ENCODE assay signal across 12 cellular contexts in the genomic region with DNA sequence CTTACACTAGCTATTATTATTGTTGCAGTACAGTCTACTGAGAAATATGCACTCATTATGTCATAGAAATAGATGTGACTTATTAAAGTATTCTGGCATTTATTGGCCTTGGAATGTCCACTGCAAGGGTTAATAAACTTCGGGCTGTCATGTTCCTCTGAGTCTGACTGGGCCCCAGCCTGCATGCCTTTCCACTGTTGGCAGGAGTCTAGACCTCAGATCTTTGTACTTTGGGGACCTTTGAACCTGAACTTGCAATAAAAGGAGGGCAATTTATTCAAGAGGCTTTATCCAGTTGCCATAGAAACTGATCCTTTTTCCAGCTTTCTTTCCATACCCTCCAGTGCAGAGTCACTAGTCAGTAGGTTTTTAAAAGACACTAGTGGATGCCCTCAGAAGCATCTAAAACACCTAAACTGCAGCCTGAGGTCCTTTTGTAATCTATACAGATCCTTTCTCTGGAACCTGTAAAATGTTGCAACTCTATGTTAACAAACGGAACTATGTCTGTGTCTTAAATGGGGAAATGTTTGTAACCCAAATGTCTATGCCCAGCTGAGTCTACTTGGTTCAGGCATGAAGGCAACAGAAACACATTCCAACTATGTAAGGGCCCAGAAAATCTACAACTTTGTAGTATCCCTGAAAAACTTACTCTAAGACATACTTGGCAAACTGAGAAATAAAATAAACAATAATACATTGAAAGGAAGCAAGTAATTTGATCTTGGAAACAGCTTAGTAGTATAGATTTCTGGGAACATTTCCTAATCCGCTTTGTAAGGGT. TPM values are rescaled to one million over a fixed set of nuclear protein-coding genes. Genes with fewer than 3 reads are reported as not detected.
DNase-seq lines count a peak whose midpoint lies in the region; ATAC-seq and TF ChIP-seq lines count a peak whose summit lies in the region.
"Had no signal": no experiment of that assay in that cellular context is flagged by ENCODE, and none has a peak within 500 bp of the region (broad histone marks: within the 10 kb centered on the region; RNA-seq: fewer than 3 reads in every experiment).

No MANE protein-coding gene starts in this region.

- DNase-seq in COLO829 (ENCODE audit: low spot score) (peak; percentile 23), MV-4-11 (lab: John Stamatoyannopoulos, UW) (peak; percentile 66), endodermal cell (no peak), neural progenitor cell (ENCODE audit: low spot score) (no peak), foreskin melanocyte (no peak)
- no peak for DNase-seq in activated CD8-positive, alpha-beta memory T cell treated with anti-CD3 and anti-CD28 coated beads for 24 hours
- DNase-seq: activated effector memory CD4-positive, alpha-beta T cell treated with Interleukin-2 at 50 U/mL for 16 hours; NCI-H1436; T-helper 2 cell had no signal

- H3K4me3 ChIP-seq in endodermal cell (ENCODE audit: low read length), result no peak overlapping the region
- no peak overlapping the region for H3K4me3 ChIP-seq in neural progenitor cell

- H3K4me3 Mint-ChIP-seq in endodermal cell, result no peak overlapping the region
- peak overlapping the region; percentile 66 for H3K4me3 Mint-ChIP-seq in neural progenitor cell

- H3K9ac ChIP-seq in endodermal cell (ENCODE audit: extremely low read depth, low read length, poor library complexity, severe bottlenecking) (no peak overlapping the region), neural progenitor cell (no peak overlapping the region)

- ATAC-seq in HG03045 (IDR thresholded peaks at IDR 0.05; ENCODE audit: unreplicated experiment), result no peak
- ATAC-seq in HG03097 (IDR thresholded peaks at IDR 0.05; ENCODE audit: low FRiP score, unreplicated experiment), result no peak

- H3K9me3 ChIP-seq in endodermal cell (ENCODE audit: control insufficient read depth, low read length) (no peaks in the 10 kb centered on the region), neural progenitor cell (ENCODE audit: low read depth) (no peaks in the 10 kb centered on the region)

- H3K27ac ChIP-seq in endodermal cell (ENCODE audit: low read depth, low read length) (peak overlapping the region; percentile 80), neural progenitor cell (no peak overlapping the region)
- H3K27ac ChIP-seq: epithelial cell of prostate had no signal

- no peak overlapping the region for H3K4me2 ChIP-seq in neural progenitor cell

- H3K27ac Mint-ChIP-seq in endodermal cell (no peak overlapping the region), neural progenitor cell (no peak overlapping the region)

- peaks cover 5% of the 10 kb centered on the region for H3F3A ChIP-seq in neural progenitor cell (ENCODE audit: low read depth)

- H3K27me3 ChIP-seq in endodermal cell (ENCODE audit: control insufficient read depth, insufficient read depth, low read length, poor library complexity, severe bottlenecking), result no peaks in the 10 kb centered on the region
- no peaks in the 10 kb centered on the region for H3K27me3 ChIP-seq in neural progenitor cell

- H4K20me1 ChIP-seq in neural progenitor cell (ENCODE audit: low read depth), result no peaks in the 10 kb centered on the region

- TF ChIP-seq CTCF in endodermal cell (conservative IDR thresholded peaks at IDR 0.05), result no peak
- TF ChIP-seq CTCF in neural progenitor cell (IDR thresholded peaks at IDR 0.05), result no peak

- no peak overlapping the region for H2AFZ ChIP-seq in neural progenitor cell (replicated peaks)

- H3K27me3 Mint-ChIP-seq in endodermal cell (ENCODE audit: insufficient read depth) (no peaks in the 10 kb centered on the region), neural progenitor cell (ENCODE audit: insufficient read depth, low read depth) (peaks cover 8% of the 10 kb centered on the region)

- no peaks in the 10 kb centered on the region for H3K36me3 ChIP-seq in endodermal cell (ENCODE audit: control insufficient read depth, insufficient read depth, low read length)
- no peaks in the 10 kb centered on the region for H3K36me3 ChIP-seq in neural progenitor cell

- H3K4me1 ChIP-seq in endodermal cell (ENCODE audit: control insufficient read depth, insufficient read depth, low read length) (peaks cover 2% of the 10 kb centered on the region), neural progenitor cell (no peaks in the 10 kb centered on the region)

- WGBS in endodermal cell (ENCODE audit: insufficient coverage in 1 of 2, insufficient read length in 1 of 2), 2 experiments, result 74 to 94% methylated on average over 3 of the region's 3 CpGs

- H3K36me3 Mint-ChIP-seq in endodermal cell (ENCODE audit: low read depth) (no peaks in the 10 kb centered on the region), neural progenitor cell (peaks cover 2% of the 10 kb centered on the region)

- no peaks in the 10 kb centered on the region for H3K79me2 ChIP-seq in neural progenitor cell (ENCODE audit: low read depth)

- H3K9me3 Mint-ChIP-seq in endodermal cell, result no peaks in the 10 kb centered on the region
- no peaks in the 10 kb centered on the region for H3K9me3 Mint-ChIP-seq in neural progenitor cell

- H3K4me1 Mint-ChIP-seq in endodermal cell, result peaks cover 17% of the 10 kb centered on the region
- peaks cover 35% of the 10 kb centered on the region for H3K4me1 Mint-ChIP-seq in neural progenitor cell

RNA-seq across cellular contexts. Expression of gene SOWAHB, which starts 41.6 kb away (rescaled TPM):
- total RNA-seq in endodermal cell (1 to 10 TPM; 1.2 to 2.6 TPM), neural progenitor cell (ENCODE audit: low replicate concordance) (0.06 and 0.11 TPM in 2 replicates)
- polyA plus RNA-seq in endodermal cell (2013, experiment 1 of 2), result 0.50 TPM
- 0.46 TPM for polyA plus RNA-seq in endodermal cell (2013, experiment 2 of 2)

Comparison
In these comparisons a context has a peak if more than half of its experiments do, and no peak if none do; other contexts are left out.
1. DNase-seq: peak in COLO829 (single experiment) and MV-4-11 (single experiment); none in endodermal cell (single experiment), neural progenitor cell (single experiment), foreskin melanocyte (single experiment) and activated CD8-positive, alpha-beta memory T cell treated with anti-CD3 and anti-CD28 coated beads for 24 hours (single experiment).